In the genomic region with DNA sequence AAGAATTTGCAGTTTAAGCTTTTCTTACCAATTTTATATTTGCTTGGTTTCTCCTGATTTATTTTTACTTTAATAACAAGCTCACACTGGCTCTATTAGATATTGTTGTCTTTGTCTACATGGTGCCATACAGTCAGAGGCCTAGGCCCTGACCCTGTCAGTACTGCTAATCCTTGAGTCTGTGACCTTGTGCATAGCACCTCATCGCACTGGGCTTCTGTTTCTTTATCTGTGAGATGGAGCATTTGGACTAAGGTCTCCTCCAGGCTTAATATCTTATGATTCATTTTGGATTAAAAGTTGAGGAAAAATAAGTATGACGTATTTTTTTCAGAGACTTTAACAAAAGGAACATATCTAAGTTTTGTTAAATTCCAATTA, we compare ENCODE assay signal across 18 cellular contexts.
"Had no signal": no experiment of that assay in that cellular context is flagged by ENCODE, and none has a peak within 500 bp of the region (broad histone marks: within the 10 kb centered on the region; RNA-seq: fewer than 3 reads in every experiment).

No MANE protein-coding gene starts in this region.

- H3K27me3 ChIP-seq: gastrocnemius medialis, heart right ventricle, suprapubic skin had no signal

- H3K9me3 ChIP-seq: gastrocnemius medialis, suprapubic skin had no signal

- H3K27ac ChIP-seq: gastrocnemius medialis had no signal

- DNase-seq: activated CD4-positive, alpha-beta T cell treated with anti-CD3 and anti-CD28 coated beads, Interleukin-2, amount 50 U/mL, for 1 hour; activated CD8-positive, alpha-beta memory T cell treated with anti-CD3 and anti-CD28 coated beads for 24 hours; activated naive CD8-positive, alpha-beta T cell treated with anti-CD3 and anti-CD28 coated beads for 36 hours; effector memory CD4-positive, alpha-beta T cell; gastrocnemius medialis; heart right ventricle; naive thymus-derived CD8-positive, alpha-beta T cell; posterior cingulate gyrus; retina; stimulated activated CD4-positive, alpha-beta T cell treated with anti-CD3 and anti-CD28 coated beads, Interleukin-15, amount 100 ng/mL, for 24 hours; stimulated activated CD4-positive, alpha-beta T cell treated with anti-CD3 and anti-CD28 coated beads, Interleukin-4, amount 100 ng/mL, for 1 hour; stimulated activated naive CD8-positive, alpha-beta T cell treated with anti-CD3 and anti-CD28 coated beads, Interleukin-15, Interleukin-2, amounts not matched to agents 100 U/mL and 50 U/mL, for 24 hours had no signal

- H3K4me3 ChIP-seq: gastrocnemius medialis, heart right ventricle, skin epidermis, suprapubic skin had no signal

- H3K36me3 Mint-ChIP-seq: activated naive CD8-positive, alpha-beta T cell treated with anti-CD3 and anti-CD28 coated beads for 36 hours; naive thymus-derived CD8-positive, alpha-beta T cell; type B pancreatic cell had no signal

- H3K4me1 ChIP-seq: gastrocnemius medialis had no signal

- H3K36me3 ChIP-seq: gastrocnemius medialis, heart right ventricle, suprapubic skin had no signal

- ATAC-seq: activated CD4-positive, CD25-positive, alpha-beta regulatory T cell treated with anti-CD3 and anti-CD28 coated beads, Interleukin-2, amount 50 U/mL, for 24 hours; gastrocnemius medialis; naive thymus-derived CD8-positive, alpha-beta T cell; stimulated activated naive CD8-positive, alpha-beta T cell treated with anti-CD3 and anti-CD28 coated beads, Interleukin-15, Interleukin-2, amounts not matched to agents 100 U/mL and 50 U/mL, for 24 hours had no signal

- H3K27ac Mint-ChIP-seq: activated naive CD8-positive, alpha-beta T cell treated with anti-CD3 and anti-CD28 coated beads for 36 hours; activated T-helper 1 cell treated with anti-CD3 and anti-CD28 coated beads, Interleukin-12 subunit alpha, Interleukin-12 subunit beta, Interleukin-2, Interleukin-4 antibody, amounts not matched to agents 30 ng/mL and 10 ng/mL and 1 ng/mL, durations not matched to agents 14 hours and 24 hours and 36 hours; dendritic cell treated with granulocyte-macrophage colony-stimulating factor and Interleukin-4, amounts not matched to agents 40 ng/mL and 50 ng/mL, for 4 days; naive thymus-derived CD8-positive, alpha-beta T cell; type B pancreatic cell had no signal

- H3K27me3 Mint-ChIP-seq: dendritic cell treated with granulocyte-macrophage colony-stimulating factor and Interleukin-4, amounts not matched to agents 40 ng/mL and 50 ng/mL, for 4 days; type B pancreatic cell had no signal

- H3K4me3 Mint-ChIP-seq: activated naive CD8-positive, alpha-beta T cell treated with anti-CD3 and anti-CD28 coated beads for 36 hours; activated T-helper 1 cell treated with anti-CD3 and anti-CD28 coated beads, Interleukin-12 subunit alpha, Interleukin-12 subunit beta, Interleukin-2, Interleukin-4 antibody, amounts not matched to agents 30 ng/mL and 10 ng/mL and 1 ng/mL, durations not matched to agents 14 hours and 24 hours and 36 hours; dendritic cell treated with granulocyte-macrophage colony-stimulating factor and Interleukin-4, amounts not matched to agents 40 ng/mL and 50 ng/mL, for 4 days; naive thymus-derived CD8-positive, alpha-beta T cell; type B pancreatic cell had no signal

- H3K9me3 Mint-ChIP-seq: activated T-helper 1 cell treated with anti-CD3 and anti-CD28 coated beads, Interleukin-12 subunit alpha, Interleukin-12 subunit beta, Interleukin-2, Interleukin-4 antibody, amounts not matched to agents 30 ng/mL and 10 ng/mL and 1 ng/mL, durations not matched to agents 14 hours and 24 hours and 36 hours; dendritic cell treated with granulocyte-macrophage colony-stimulating factor and Interleukin-4, amounts not matched to agents 40 ng/mL and 50 ng/mL, for 4 days had no signal
